In the genomic region with DNA sequence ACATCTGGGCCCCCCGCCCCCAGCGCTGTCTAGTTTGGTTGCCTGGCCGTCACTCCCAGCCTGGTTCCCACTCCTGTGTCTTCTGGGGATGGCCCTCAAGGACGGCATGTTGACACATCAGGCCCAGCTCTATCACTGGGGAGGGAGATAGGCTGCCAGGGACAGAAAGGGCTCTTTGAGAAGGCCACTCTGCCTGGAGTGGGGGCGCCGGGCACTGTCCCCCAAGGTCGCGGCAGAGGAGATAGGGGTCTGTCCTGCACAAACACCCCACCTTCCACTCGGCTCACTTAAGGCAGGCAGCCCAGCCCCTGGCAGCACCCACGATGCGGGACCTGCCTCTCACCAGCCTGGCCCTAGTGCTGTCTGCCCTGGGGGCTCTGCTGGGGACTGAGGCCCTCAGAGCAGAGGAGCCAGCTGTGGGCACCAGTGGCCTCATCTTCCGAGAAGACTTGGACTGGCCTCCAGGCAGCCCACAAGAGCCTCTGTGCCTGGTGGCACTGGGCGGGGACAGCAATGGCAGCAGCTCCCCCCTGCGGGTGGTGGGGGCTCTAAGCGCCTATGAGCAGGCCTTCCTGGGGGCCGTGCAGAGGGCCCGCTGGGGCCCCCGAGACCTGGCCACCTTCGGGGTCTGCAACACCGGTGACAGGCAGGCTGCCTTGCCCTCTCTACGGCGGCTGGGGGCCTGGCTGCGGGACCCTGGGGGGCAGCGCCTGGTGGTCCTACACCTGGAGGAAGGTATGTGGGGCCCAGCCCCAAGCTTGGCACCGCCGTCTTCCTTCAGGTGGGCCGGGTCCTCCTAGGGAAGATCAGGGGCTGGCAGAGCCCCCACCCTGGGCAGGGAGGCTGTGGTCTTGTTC, we compare ENCODE assay signal across 1 cellular context.
TF ChIP-seq lines count a peak whose summit lies in the region.

A gene (plus strand): TSS at position 314 of the 857 bp plus-strand sequence. CDS start 10 bp downstream, at position 324.

TF ChIP-seq in endothelial cell of umbilical vein, 7 proteins besides CTCF, POLR2A, EP300 and RAD21:
- TF ChIP-seq POLR2AphosphoS5 (IDR thresholded peaks at IDR 0.05; ENCODE audit: insufficient read depth, low read depth, low read length) (peak; percentile 54), EZH2 (IDR thresholded peaks at IDR 0.05; ENCODE audit: borderline replicate concordance, low read depth, low read length, severe bottlenecking) (no peak), MYC (IDR thresholded peaks at IDR 0.05; ENCODE audit: low read depth, low read length) (no peak), JUN (IDR thresholded peaks at IDR 0.05; ENCODE audit: borderline replicate concordance, insufficient read depth, insufficient read length, low read depth) (no peak)
- TF ChIP-seq, protein P1, sequence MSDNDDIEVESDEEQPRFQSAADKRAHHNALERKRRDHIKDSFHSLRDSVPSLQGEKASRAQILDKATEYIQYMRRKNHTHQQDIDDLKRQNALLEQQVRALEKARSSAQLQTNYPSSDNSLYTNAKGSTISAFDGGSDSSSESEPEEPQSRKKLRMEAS (IDR thresholded peaks at IDR 0.05; ENCODE audit: insufficient read depth, insufficient read length), result no peak
